ENCODE assay signal across 8 cellular contexts in genomic region chr3:98721776-98722175, GRCh38. TPM values are rescaled to one million over a fixed set of nuclear protein-coding genes. Genes with fewer than 3 reads are reported as not detected.
"Had no signal": no experiment of that assay in that cellular context is flagged by ENCODE, and none has a peak within 500 bp of the region (broad histone marks: within the 10 kb centered on the region; RNA-seq: fewer than 3 reads in every experiment).

No MANE protein-coding gene starts in this region.

- DNase-seq: IMR-90, KBM-7, KG1 had no signal

- H3K27ac ChIP-seq: HL-60, KMS-11 had no signal

- H3K36me3 Mint-ChIP-seq: IgD-negative memory B cell had no signal

- H3K4me3 ChIP-seq: K562 had no signal

- ATAC-seq: HepG2, K562 had no signal

- H3K4me1 Mint-ChIP-seq: IgD-negative memory B cell had no signal

- H3K9ac ChIP-seq: KMS-11 had no signal

- H3K27ac Mint-ChIP-seq: IgD-negative memory B cell had no signal

- H3K4me2 ChIP-seq: KMS-11 had no signal

- H3K4me3 Mint-ChIP-seq: IgD-negative memory B cell had no signal

RNA-seq across cellular contexts. Expression of gene ST3GAL6, which starts 41.4 kb away (rescaled TPM):
- total RNA-seq: K562 had no signal
- polyA plus RNA-seq: IgD-negative memory B cell had no signal
